ENCODE assay signal across 8 cellular contexts in genomic region chr12:27305673-27306504, GRCh38. TPM values are rescaled to one million over a fixed set of nuclear protein-coding genes. Genes with fewer than 3 reads are reported as not detected.
DNase-seq lines count a peak whose midpoint lies in the region; ATAC-seq and TF ChIP-seq lines count a peak whose summit lies in the region.

No MANE protein-coding gene starts in this region.

- H3K36me3 Mint-ChIP-seq in natural killer cell (peaks cover 7% of the 10 kb centered on the region), T-helper 17 cell (ENCODE audit: low read depth) (peaks cover 7% of the 10 kb centered on the region)
- H3K36me3 Mint-ChIP-seq in natural killer cell treated with Interleukin-12 subunit alpha and Interleukin-12 subunit beta and Interleukin-15 and Interleukin-18, amount 100 ng/mL, for 72 hours: peaks cover 14% of the 10 kb centered on the region

- intact Hi-C loops in natural killer cell (cut with micrococcal nuclease): loop anchor here (10.0 kb wide), 1 partner anchor 291 kb away; the partner anchor contains the start of gene TM7SF3

- no peak overlapping the region for H3K27ac Mint-ChIP-seq in natural killer cell
- H3K27ac Mint-ChIP-seq in natural killer cell treated with Interleukin-12 subunit alpha and Interleukin-12 subunit beta and Interleukin-15 and Interleukin-18, amount 100 ng/mL, for 72 hours: no peak overlapping the region
- H3K27ac Mint-ChIP-seq in T-helper 17 cell: no peak overlapping the region

- no peaks in the 10 kb centered on the region for H3K9me3 Mint-ChIP-seq in natural killer cell
- no peaks in the 10 kb centered on the region for H3K9me3 Mint-ChIP-seq in natural killer cell treated with Interleukin-12 subunit alpha and Interleukin-12 subunit beta and Interleukin-15 and Interleukin-18, amount 100 ng/mL, for 72 hours

- no peaks in the 10 kb centered on the region for H3K9me3 ChIP-seq in T-helper 17 cell (ENCODE audit: control insufficient read depth, low read length, poor library complexity, severe bottlenecking)

- H3K4me3 Mint-ChIP-seq in natural killer cell (no peak overlapping the region), T-helper 17 cell (no peak overlapping the region)
- no peak overlapping the region for H3K4me3 Mint-ChIP-seq in natural killer cell treated with Interleukin-12 subunit alpha and Interleukin-12 subunit beta and Interleukin-15 and Interleukin-18, amount 100 ng/mL, for 72 hours

- peak; percentile 70 for TF ChIP-seq CTCF in natural killer cell (IDR thresholded peaks at IDR 0.05)

- DNase-seq in natural killer cell (no peak), NCI-H82 treated with DMSO at 0.1 percent for 48 hours (lab: John Stamatoyannopoulos, UW; ENCODE audit: unreplicated experiment) (peak; percentile 18), cerebellar cortex (ENCODE audit: low spot score) (peak; percentile 54), midbrain (lab: John Stamatoyannopoulos, UW) (peak; percentile 15), COLO829 (ENCODE audit: low spot score) (no peak), T-helper 17 cell (no peak), C1 segment of cervical spinal cord (lab: John Stamatoyannopoulos, UW) (no peak)
- DNase-seq in natural killer cell treated with Interleukin-12 subunit alpha and Interleukin-12 subunit beta and Interleukin-15 and Interleukin-18, amount 100 ng/mL, for 72 hours (ENCODE audit: low spot score): no peak

- ATAC-seq in natural killer cell: no peak
- ATAC-seq in natural killer cell treated with Interleukin-12 subunit alpha and Interleukin-12 subunit beta and Interleukin-15 and Interleukin-18, amount 100 ng/mL, for 72 hours: no peak
- ATAC-seq in T-helper 17 cell: no peak

- H3K27me3 Mint-ChIP-seq in natural killer cell (ENCODE audit: low read depth in 2 of 2) (no peaks in the 10 kb centered on the region), T-helper 17 cell (no peaks in the 10 kb centered on the region)
- no peaks in the 10 kb centered on the region for H3K27me3 Mint-ChIP-seq in natural killer cell treated with Interleukin-12 subunit alpha and Interleukin-12 subunit beta and Interleukin-15 and Interleukin-18, amount 100 ng/mL, for 72 hours

- H3K4me1 Mint-ChIP-seq in natural killer cell (no peaks in the 10 kb centered on the region), T-helper 17 cell (peaks cover 2% of the 10 kb centered on the region)
- no peaks in the 10 kb centered on the region for H3K4me1 Mint-ChIP-seq in natural killer cell treated with Interleukin-12 subunit alpha and Interleukin-12 subunit beta and Interleukin-15 and Interleukin-18, amount 100 ng/mL, for 72 hours (ENCODE audit: low read depth in 2 of 2)

RNA-seq across cellular contexts. Expression of gene BMAL2, which starts 26.7 kb away (rescaled TPM):
- total RNA-seq in natural killer cell: under 1 TPM; 0.16 to 0.33 (median 0.19) TPM
- 10 to 100 TPM; 26.0 to 34.1 TPM for total RNA-seq in natural killer cell treated with Interleukin-12 subunit alpha and Interleukin-12 subunit beta and Interleukin-15 and Interleukin-18, amount 100 ng/mL, for 72 hours
- total RNA-seq in T-helper 17 cell: 1 to 10 TPM; 1.2 to 2.0 TPM

Comparison
In these comparisons a context has a peak if more than half of its experiments do, and no peak if none do; other contexts are left out.
1. RNA of gene BMAL2, which starts 26.7 kb away (total RNA-seq): 26.0 to 34.1 TPM in natural killer cell treated with Interleukin-12 subunit alpha and Interleukin-12 subunit beta and Interleukin-15 and Interleukin-18, amount 100 ng/mL, for 72 hours; 1.2 to 2.0 TPM in T-helper 17 cell and 0.16 to 0.33 TPM in natural killer cell; every median in the first group is over 4 times any median in the second.
2. DNase-seq: peak in NCI-H82 treated with DMSO at 0.1 percent for 48 hours (single experiment), cerebellar cortex (single experiment) and midbrain (single experiment); none in natural killer cell (single experiment), natural killer cell treated with Interleukin-12 subunit alpha and Interleukin-12 subunit beta and Interleukin-15 and Interleukin-18, amount 100 ng/mL, for 72 hours (single experiment), COLO829 (single experiment), T-helper 17 cell (0 of 3) and C1 segment of cervical spinal cord (0 of 14).